Comparison of ENCODE assay signal across 19 cellular contexts in genomic region chr19:5323475-5323811, GRCh38. TPM values are rescaled to one million over a fixed set of nuclear protein-coding genes. Genes with fewer than 3 reads are reported as not detected.
DNase-seq lines count a peak whose midpoint lies in the region; ATAC-seq, FAIRE-seq and TF ChIP-seq lines count a peak whose summit lies in the region.
"Had no signal": no experiment of that assay in that cellular context is flagged by ENCODE, and none has a peak within 500 bp of the region (broad histone marks: within the 10 kb centered on the region; RNA-seq: fewer than 3 reads in every experiment).

No MANE protein-coding gene starts in this region.

- RAD21 ChIA-PET in GM12878 (lab: Charles Lee; ENCODE audit: unreplicated experiment), result interaction anchor here (0.7 to 3.9 kb wide), 2 partner anchors 13 to 473 kb away, joined by 4 to 58 read pairs; no protein-coding TSS in a partner anchor

- H3K27ac Mint-ChIP-seq in endothelial cell (ENCODE audit: unreplicated experiment) (no peak overlapping the region), type B pancreatic cell (peak overlapping the region; percentile 27)
- H3K27ac Mint-ChIP-seq: CD8-positive, alpha-beta T cell had no signal

- H3K27ac ChIP-seq in HEK293 (ENCODE audit: extremely low read depth, low read depth, low read length), result no peak overlapping the region
- H3K27ac ChIP-seq in GM12878 (ENCODE audit: control insufficient read depth, insufficient read depth), result no peak overlapping the region
- H3K27ac ChIP-seq: A549, C4-2B had no signal

- H3K9me3 Mint-ChIP-seq in endothelial cell (ENCODE audit: unreplicated experiment) (no peaks in the 10 kb centered on the region), type B pancreatic cell (no peaks in the 10 kb centered on the region)

- H3K4me1 ChIP-seq in HEK293 (ENCODE audit: control insufficient read depth, insufficient read depth, low read length) (no peaks in the 10 kb centered on the region; the same call in 1 of the 2 replicates), GM12878 (ENCODE audit: control insufficient read depth, insufficient read depth, low read length) (peaks cover 23% of the 10 kb centered on the region)
- H3K4me1 ChIP-seq: A549, BE2C had no signal

- H3K27me3 Mint-ChIP-seq in endothelial cell (ENCODE audit: unreplicated experiment) (peaks cover 8% of the 10 kb centered on the region), type B pancreatic cell (no peaks in the 10 kb centered on the region)

- FAIRE-seq in GM12878 (lab: Jason Lieb, UNC), result no peak
- FAIRE-seq: A549, D721Med, GM19239 had no signal

- H3K4me3 ChIP-seq in HEK293 (ENCODE audit: low read depth, low read length) (no peak overlapping the region), GM12878 (no peak overlapping the region)
- H3K4me3 ChIP-seq: A549 had no signal

- POLR2A ChIA-PET in HEK293 (lab: Yijun Ruan, JAX), result no interaction called here
- POLR2A ChIA-PET in GM12878 (lab: Charles Lee), result interaction anchor here (0.7 to 0.9 kb wide), 2 partner anchors 11 to 48 kb away, joined by 5 to 10 read pairs; no protein-coding TSS in a partner anchor

- ATAC-seq in GM12878, result no peak
- no peak for ATAC-seq in GM21526 (IDR thresholded peaks at IDR 0.05; ENCODE audit: low FRiP score, unreplicated experiment)
- no peak for ATAC-seq in HG02973 (IDR thresholded peaks at IDR 0.05; ENCODE audit: unreplicated experiment)
- ATAC-seq: A549; CD8-positive, alpha-beta T cell; HCT116 had no signal

- H3K4me1 Mint-ChIP-seq in endothelial cell (ENCODE audit: unreplicated experiment), result peaks cover 4% of the 10 kb centered on the region
- no peaks in the 10 kb centered on the region for H3K4me1 Mint-ChIP-seq in type B pancreatic cell (ENCODE audit: unreplicated experiment)

- H3K9me3 ChIP-seq in HEK293 (ENCODE audit: control insufficient read depth, insufficient read depth, low read depth, low read length) (no peaks in the 10 kb centered on the region), GM12878 (replicated peaks; ENCODE audit: control insufficient read depth, insufficient read depth, low read length) (peaks cover 5% of the 10 kb centered on the region)
- H3K9me3 ChIP-seq: A549, BE2C had no signal

- CTCF ChIA-PET in HEK293 (lab: Yijun Ruan, JAX), result no interaction called here
- CTCF ChIA-PET in GM12878 (lab: Yijun Ruan, JAX), result interaction anchor here (2.4 to 2.9 kb wide), 2 partner anchors 14 to 31 kb away, joined by 9 to 62 read pairs; partner anchors contain the start of gene PTPRS

- SMC1A ChIA-PET in GM12878 (lab: Charles Lee; ENCODE audit: uncharacterized antibody, unreplicated experiment), result interaction anchor here (1.1 kb wide), 1 partner anchor 13 kb away, joined by 3 read pairs; no protein-coding TSS in a partner anchor

- no peaks in the 10 kb centered on the region for H4K20me1 ChIP-seq in GM12878 (ENCODE audit: control insufficient read depth, insufficient read depth)

- 0 out of 2 replicates have a peak overlapping the region, but pooled peaks have one; percentile 17 for H3K4me2 ChIP-seq in GM12878 (ENCODE audit: control insufficient read depth, insufficient read depth)
- H3K4me2 ChIP-seq: A549 had no signal

- TF ChIP-seq RAD21 in GM12878 (IDR thresholded peaks at IDR 0.05; ENCODE audit: insufficient read depth, low read depth, low read length), result no peak

- no peaks in the 10 kb centered on the region for H3K79me2 ChIP-seq in GM12878 (ENCODE audit: control insufficient read depth, insufficient read depth, low read length)

- no peaks in the 10 kb centered on the region for H3K36me3 ChIP-seq in HEK293 (ENCODE audit: control insufficient read depth in 2 of 2, insufficient read depth in 1 of 2, low read length in 2 of 2)
- H3K36me3 ChIP-seq in GM12878 (ENCODE audit: control insufficient read depth in 2 of 2, insufficient read depth in 2 of 2, low read length in 1 of 2), result no peaks in the 10 kb centered on the region

- intact Hi-C loops in GM12878 (cut with micrococcal nuclease; ENCODE audit: unreplicated experiment), result no loop called here

- H3K4me3 Mint-ChIP-seq in endothelial cell (ENCODE audit: unreplicated experiment) (peak overlapping the region; percentile 62), type B pancreatic cell (no peak overlapping the region)
- H3K4me3 Mint-ChIP-seq: CD8-positive, alpha-beta T cell had no signal

- no peak overlapping the region for H2AFZ ChIP-seq in GM12878 (ENCODE audit: control insufficient read depth, low read depth, low read length)

- TF ChIP-seq POLR2A in GM12878 (IDR thresholded peaks at IDR 0.05; ENCODE audit: low read depth, low read length), result no peak

- BruUV-seq in GM12878 (replicated peaks; lab: Mats Ljungman, UMichigan), result no TSS peak

- H3K27me3 ChIP-seq in GM12878 (replicated peaks in 1 of 2; ENCODE audit: control insufficient read depth in 2 of 2, insufficient read depth in 2 of 2, low read length in 1 of 2), result no peaks in the 10 kb centered on the region
- H3K27me3 ChIP-seq: BE2C had no signal

- no peak overlapping the region for H3K9ac ChIP-seq in GM12878 (ENCODE audit: control insufficient read depth, insufficient read depth, low read length)

- DNase-seq in GM12878 (ENCODE audit: low read depth, low spot score) (no peak), endothelial cell (ENCODE audit: low spot score) (no peak), type B pancreatic cell (ENCODE audit: extremely low spot score, unreplicated experiment) (no peak), glomerular visceral epithelial cell (ENCODE audit: extremely low spot score) (no peak)
- DNase-seq: BE2C; CD8-positive, alpha-beta T cell; COR-L47; DMS153; DMS79 treated with DMSO at 0.1 percent for 48 hours; GDM1 had no signal

- peaks cover 8% of the 10 kb centered on the region for H3K36me3 Mint-ChIP-seq in endothelial cell (ENCODE audit: low read depth, unreplicated experiment)
- H3K36me3 Mint-ChIP-seq in type B pancreatic cell, result no peaks in the 10 kb centered on the region
- H3K36me3 Mint-ChIP-seq: CD8-positive, alpha-beta T cell; IgD-negative memory B cell had no signal

- no peak for TF ChIP-seq CTCF in HEK293 (tag by site-specific recombination; IDR thresholded peaks at IDR 0.05)
- TF ChIP-seq CTCF in GM12878 (IDR thresholded peaks at IDR 0.05 in 2 of 3, conservative IDR thresholded peaks at IDR 0.05 in 1 of 3; ENCODE audit: control insufficient read depth in 2 of 3, extremely low read depth in 1 of 3, insufficient read depth in 1 of 3, low read depth in 3 of 3, low read length in 3 of 3), result no peak
- TF ChIP-seq CTCF in endothelial cell (IDR thresholded peaks at IDR 0.05; ENCODE audit: unreplicated experiment), result no peak
- no peak for TF ChIP-seq CTCF in type B pancreatic cell (conservative IDR thresholded peaks at IDR 0.05)

- in situ Hi-C loops in GM12878 (cut with MboI), result no loop called here

- 51% methylated on average over 7 of the region's 7 CpGs for WGBS in GM12878 (ENCODE audit: insufficient coverage, insufficient replicate concordance, low lambda C conversion rate, missing lambda C conversion rate)

- no peak for TF ChIP-seq EP300 in GM12878 (IDR thresholded peaks at IDR 0.05; ENCODE audit: borderline replicate concordance in 1 of 2, control insufficient read depth in 1 of 2, low read depth in 2 of 2, low read length in 2 of 2)

TF ChIP-seq in HEK293, 187 proteins besides CTCF, POLR2A, EP300 and RAD21 (continues in another document):
- no peak for TF ChIP-seq ZNF580 (tag by site-specific recombination; IDR thresholded peaks at IDR 0.05)
- no peak for TF ChIP-seq RBAK (tag by site-specific recombination; IDR thresholded peaks at IDR 0.05)

TF ChIP-seq in GM12878, 131 proteins besides CTCF, POLR2A, EP300 and RAD21:
- TF ChIP-seq NBN (IDR thresholded peaks at IDR 0.05) (0 out of 2 replicates have a peak, but pooled peaks have one; percentile 9), CHD4 (IDR thresholded peaks at IDR 0.05) (0 out of 2 replicates have a peak, but pooled peaks have one; percentile 42), RBBP5 (conservative IDR thresholded peaks at IDR 0.05) (no peak), SMARCA5 (IDR thresholded peaks at IDR 0.05) (peak; percentile 76)

RNA-seq across cellular contexts. Expression of gene PTPRS, which starts 17.2 kb away (rescaled TPM):
- total RNA-seq in GM12878 (2013; cell fraction: nucleolus; rRNA removed), result 98.4 and 119 TPM in 2 replicates
- total RNA-seq in GM12878 (2014; rRNA removed), result 1.1 and 1.2 TPM in 2 replicates
- 0.64 and 0.85 TPM in 2 replicates for total RNA-seq in GM12878 (2014; rRNA removed; fragmentation: Illumina TruSeq; extraction: Trizol)
- total RNA-seq in GM12878 (2021), result 3.4 and 3.5 TPM in 2 replicates
- polyA plus RNA-seq in GM12878 (2011; ENCODE audit: low read depth), result 2.1 TPM
- 16.0 and 32.1 TPM in 2 replicates for polyA plus RNA-seq in GM12878 (2011; rRNA removed)
- 35.9 and 45.1 TPM in 2 replicates for polyA plus RNA-seq in GM12878 (2011; cell fraction: cytosol; rRNA removed)
- 194 and 236 TPM in 2 replicates for polyA plus RNA-seq in GM12878 (2011; cell fraction: nucleus; rRNA removed)
- 3.4 and 4.4 TPM in 2 replicates for polyA plus RNA-seq in GM12878 (2012)
- polyA plus RNA-seq in GM12878 (2014; fragmentation: Illumina TruSeq; extraction: Trizol), result 0.14 and 0.57 TPM in 2 replicates
- polyA plus RNA-seq in GM12878 (2014; fragmentation: Nextera tagmentation; extraction: Ambion mirVana), result under 1 TPM; 0.09 to 0.23 TPM
- 1.2 and 1.6 TPM in 2 replicates for polyA plus RNA-seq in GM12878 (2014; rRNA removed)
- under 1 TPM; 0.13 to 0.57 TPM for polyA plus RNA-seq in GM12878 (2016; fragmentation: Nextera tagmentation; extraction: Ambion mirVana)
- polyA minus RNA-seq in GM12878 (2011; rRNA and poly(A)+ RNA removed), result 71.4 and 114 TPM in 2 replicates
- 59.1 and 59.7 TPM in 2 replicates for polyA minus RNA-seq in GM12878 (2011; cell fraction: cytosol; rRNA and poly(A)+ RNA removed)
- 41.0 and 72.5 TPM in 2 replicates for polyA minus RNA-seq in GM12878 (2011; cell fraction: nucleus; rRNA and poly(A)+ RNA removed)
- total RNA-seq in endothelial cell (ENCODE audit: unreplicated experiment), result 93.7 TPM
- 73.3 and 234 TPM in 2 replicates for total RNA-seq in type B pancreatic cell (ENCODE audit: low replicate concordance)
